In genomic region chr1:32414186-32414886, GRCh38 we compare ENCODE assay signal across 1 cellular context.
A peak's percentile ranks its signal among the peaks of the same experiment; 100 is the strongest.
TF ChIP-seq lines count a peak whose summit lies in the region.

No MANE protein-coding gene starts in this region.

TF ChIP-seq in K562, 482 proteins besides CTCF, POLR2A, EP300 and RAD21:
- TF ChIP-seq ATF7 (IDR thresholded peaks at IDR 0.05) (0 out of 2 replicates have a peak, but pooled peaks have one; percentile 34), ZBED1 (IDR thresholded peaks at IDR 0.05) (0 out of 2 replicates have a peak, but pooled peaks have one; percentile 3), L3MBTL2 (IDR thresholded peaks at IDR 0.05) (0 out of 2 replicates have a peak, but pooled peaks have one; percentile 6), ZNF354B (CRISPR knock-in tag; IDR thresholded peaks at IDR 0.05) (no peak), MNT (conservative IDR thresholded peaks at IDR 0.05) (0 out of 4 replicates have a peak, but pooled peaks of 1 of the 2 experiments have one; percentile 1), TAF9B (IDR thresholded peaks at IDR 0.05; ENCODE audit: partially characterized antibody) (peak; percentile 20), ETS2 (tag; IDR thresholded peaks at IDR 0.05; ENCODE audit: borderline replicate concordance, poor library complexity, severe bottlenecking) (no peak), KLF1 (tag; IDR thresholded peaks at IDR 0.05) (no peak), JUND (IDR thresholded peaks at IDR 0.05; ENCODE audit: borderline replicate concordance, low read depth, low read length) (no peak), JUND (tag; IDR thresholded peaks at IDR 0.05; ENCODE audit: borderline replicate concordance, low read depth, low read length) (no peak), KDM5B (IDR thresholded peaks at IDR 0.05; ENCODE audit: insufficient replicate concordance, low read depth, low read length) (no peak), CBX5 (IDR thresholded peaks at IDR 0.05; ENCODE audit: borderline replicate concordance, low read depth) (peak; percentile 32; the same call in 1 of the 2 replicates), ZNF780A (CRISPR knock-in tag; IDR thresholded peaks at IDR 0.05) (0 out of 2 replicates have a peak, but pooled peaks have one; percentile 5), CBX3 (IDR thresholded peaks at IDR 0.05; ENCODE audit: borderline replicate concordance in 1 of 2, low read length in 2 of 2) (peak in 1 of 2 experiments; percentile 70; a peak in 1 of 3 replicates)
- TF ChIP-seq, protein P1, sequence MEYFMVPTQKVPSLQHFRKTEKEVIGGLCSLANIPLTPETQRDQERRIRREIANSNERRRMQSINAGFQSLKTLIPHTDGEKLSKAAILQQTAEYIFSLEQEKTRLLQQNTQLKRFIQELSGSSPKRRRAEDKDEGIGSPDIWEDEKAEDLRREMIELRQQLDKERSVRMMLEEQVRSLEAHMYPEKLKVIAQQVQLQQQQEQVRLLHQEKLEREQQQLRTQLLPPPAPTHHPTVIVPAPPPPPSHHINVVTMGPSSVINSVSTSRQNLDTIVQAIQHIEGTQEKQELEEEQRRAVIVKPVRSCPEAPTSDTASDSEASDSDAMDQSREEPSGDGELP (CRISPR knock-in tag; IDR thresholded peaks at IDR 0.05; ENCODE audit: borderline replicate concordance) = no peak
- TF ChIP-seq, protein P2, sequence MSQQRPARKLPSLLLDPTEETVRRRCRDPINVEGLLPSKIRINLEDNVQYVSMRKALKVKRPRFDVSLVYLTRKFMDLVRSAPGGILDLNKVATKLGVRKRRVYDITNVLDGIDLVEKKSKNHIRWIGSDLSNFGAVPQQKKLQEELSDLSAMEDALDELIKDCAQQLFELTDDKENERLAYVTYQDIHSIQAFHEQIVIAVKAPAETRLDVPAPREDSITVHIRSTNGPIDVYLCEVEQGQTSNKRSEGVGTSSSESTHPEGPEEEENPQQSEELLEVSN (IDR thresholded peaks at IDR 0.05; ENCODE audit: borderline replicate concordance in 1 of 2, extremely low read depth in 1 of 2, insufficient read depth in 1 of 2, insufficient read length in 1 of 2, low read depth in 1 of 2, low read length in 1 of 2, poor library complexity in 1 of 2, severe bottlenecking in 1 of 2) = no peak
- TF ChIP-seq, protein P3, sequence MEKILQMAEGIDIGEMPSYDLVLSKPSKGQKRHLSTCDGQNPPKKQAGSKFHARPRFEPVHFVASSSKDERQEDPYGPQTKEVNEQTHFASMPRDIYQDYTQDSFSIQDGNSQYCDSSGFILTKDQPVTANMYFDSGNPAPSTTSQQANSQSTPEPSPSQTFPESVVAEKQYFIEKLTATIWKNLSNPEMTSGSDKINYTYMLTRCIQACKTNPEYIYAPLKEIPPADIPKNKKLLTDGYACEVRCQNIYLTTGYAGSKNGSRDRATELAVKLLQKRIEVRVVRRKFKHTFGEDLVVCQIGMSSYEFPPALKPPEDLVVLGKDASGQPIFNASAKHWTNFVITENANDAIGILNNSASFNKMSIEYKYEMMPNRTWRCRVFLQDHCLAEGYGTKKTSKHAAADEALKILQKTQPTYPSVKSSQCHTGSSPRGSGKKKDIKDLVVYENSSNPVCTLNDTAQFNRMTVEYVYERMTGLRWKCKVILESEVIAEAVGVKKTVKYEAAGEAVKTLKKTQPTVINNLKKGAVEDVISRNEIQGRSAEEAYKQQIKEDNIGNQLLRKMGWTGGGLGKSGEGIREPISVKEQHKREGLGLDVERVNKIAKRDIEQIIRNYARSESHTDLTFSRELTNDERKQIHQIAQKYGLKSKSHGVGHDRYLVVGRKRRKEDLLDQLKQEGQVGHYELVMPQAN (IDR thresholded peaks at IDR 0.05; ENCODE audit: borderline replicate concordance) = 0 out of 2 replicates have a peak, but pooled peaks have one; percentile 14
